Comparison of ENCODE assay signal across 31 cellular contexts in genomic region chr2:31535753-31536152, GRCh38. TPM values are rescaled to one million over a fixed set of nuclear protein-coding genes. Genes with fewer than 3 reads are reported as not detected.
DNase-seq lines count a peak whose midpoint lies in the region; ATAC-seq, FAIRE-seq and TF ChIP-seq lines count a peak whose summit lies in the region.
"Had no signal": no experiment of that assay in that cellular context is flagged by ENCODE, and none has a peak within 500 bp of the region (broad histone marks: within the 10 kb centered on the region; RNA-seq: fewer than 3 reads in every experiment).

No MANE protein-coding gene starts in this region.

- no peaks in the 10 kb centered on the region for H3K4me1 Mint-ChIP-seq in activated CD4-positive, alpha-beta memory T cell treated with anti-CD3 and anti-CD28 coated beads, Interleukin-2, amount 10 ng/mL, durations not matched to agents 7 days and 5 days
- H3K4me1 Mint-ChIP-seq: IgD-negative memory B cell had no signal

- H3K9me3 Mint-ChIP-seq in activated CD4-positive, alpha-beta memory T cell treated with anti-CD3 and anti-CD28 coated beads, Interleukin-2, amount 10 ng/mL, durations not matched to agents 7 days and 5 days: no peaks in the 10 kb centered on the region

- POLR2A ChIA-PET in A549 (lab: Yijun Ruan, JAX): no interaction called here
- POLR2A ChIA-PET in activated CD4-positive, alpha-beta memory T cell treated with anti-CD3 and anti-CD28 coated beads, Interleukin-2, amount 10 ng/mL, durations not matched to agents 7 days and 5 days (lab: Charles Lee): no interaction called here

- H3K9me3 ChIP-seq in A549: no peaks in the 10 kb centered on the region
- no peaks in the 10 kb centered on the region for H3K9me3 ChIP-seq in liver (ENCODE audit: control insufficient read depth in 4 of 4, low read length in 3 of 4)
- H3K9me3 ChIP-seq: SK-N-SH had no signal

- no peak for TF ChIP-seq EP300 in A549 (IDR thresholded peaks at IDR 0.05)

- no peak for FAIRE-seq in A549 (lab: Jason Lieb, UNC)
- FAIRE-seq: GM12892, GM19239 had no signal

- TF ChIP-seq RAD21 in A549 (conservative IDR thresholded peaks at IDR 0.05 in 1 of 2, IDR thresholded peaks at IDR 0.05 in 1 of 2) (no peak), liver (IDR thresholded peaks at IDR 0.05) (peak; percentile 10 to 17)

- no peak overlapping the region for H3K27ac Mint-ChIP-seq in activated CD4-positive, alpha-beta memory T cell treated with anti-CD3 and anti-CD28 coated beads, Interleukin-2, amount 10 ng/mL, durations not matched to agents 7 days and 5 days
- H3K27ac Mint-ChIP-seq: CD4-positive, alpha-beta memory T cell; IgD-negative memory B cell had no signal

- CTCF ChIA-PET in A549 (lab: Yijun Ruan, JAX): interaction anchor here (1.7 kb wide), 1 partner anchor 12 kb away, joined by 8 read pairs; no protein-coding TSS in a partner anchor
- CTCF ChIA-PET in activated CD4-positive, alpha-beta memory T cell treated with anti-CD3 and anti-CD28 coated beads, Interleukin-2, amount 10 ng/mL, durations not matched to agents 7 days and 5 days (lab: Charles Lee): no interaction called here

- H3K27ac ChIP-seq in A549 (peak overlapping the region; percentile 61 to 66), liver (ENCODE audit: low read depth in 1 of 2, low read length in 2 of 2) (no peak overlapping the region), foreskin keratinocyte (no peak overlapping the region)
- H3K27ac ChIP-seq: BLaER1 treated with 17β-estradiol and CSF1 and Interleukin-3, amounts not matched to agents 10 nM and 100 nM had no signal

- TF ChIP-seq CTCF in A549 (IDR thresholded peaks at IDR 0.05): no peak
- TF ChIP-seq CTCF in kidney epithelial cell (IDR thresholded peaks at IDR 0.05; ENCODE audit: insufficient read depth, low read length, poor library complexity, severe bottlenecking): no peak
- no peak for TF ChIP-seq CTCF in liver (IDR thresholded peaks at IDR 0.05; ENCODE audit: low read depth, low read length, missing input control)
- TF ChIP-seq CTCF in foreskin keratinocyte (conservative IDR thresholded peaks at IDR 0.05): no peak

- H3K36me3 ChIP-seq in kidney epithelial cell (ENCODE audit: control insufficient read depth, insufficient read depth, low read length) (no peaks in the 10 kb centered on the region), liver (ENCODE audit: control insufficient read depth in 4 of 4, insufficient read depth in 3 of 4, low read depth in 1 of 4, low read length in 3 of 4) (peaks cover 0 to 17% (median 3%) of the 10 kb centered on the region in 4 donors)
- H3K36me3 ChIP-seq: BLaER1 treated with 17β-estradiol and CSF1 and Interleukin-3, amounts not matched to agents 10 nM and 100 nM had no signal

- H3K4me3 ChIP-seq in A549 (0 out of 3 replicates have a peak overlapping the region, but pooled peaks have one; percentile 4), kidney epithelial cell (ENCODE audit: low read depth, low read length) (no peak overlapping the region), liver (ENCODE audit: low read depth in 1 of 3, low read length in 3 of 3) (no peak overlapping the region)
- H3K4me3 ChIP-seq: BLaER1 treated with 17β-estradiol and CSF1 and Interleukin-3, amounts not matched to agents 10 nM and 100 nM had no signal

- H3K4me2 ChIP-seq in A549: peak overlapping the region; percentile 76
- H3K4me2 ChIP-seq: BLaER1 treated with 17β-estradiol and CSF1 and Interleukin-3, amounts not matched to agents 10 nM and 100 nM; SK-N-SH had no signal

- H3K4me3 Mint-ChIP-seq in activated CD4-positive, alpha-beta memory T cell treated with anti-CD3 and anti-CD28 coated beads, Interleukin-2, amount 10 ng/mL, durations not matched to agents 7 days and 5 days: no peak overlapping the region
- H3K4me3 Mint-ChIP-seq: CD4-positive, alpha-beta memory T cell; IgD-negative memory B cell had no signal

- H3K4me1 ChIP-seq in A549 (peaks cover 25% of the 10 kb centered on the region), liver (ENCODE audit: control insufficient read depth in 4 of 4, insufficient read depth in 4 of 4, low read length in 3 of 4) (peaks cover 5 to 37% (median 25%) of the 10 kb centered on the region in 4 donors), foreskin keratinocyte (peaks cover 8% of the 10 kb centered on the region)
- H3K4me1 ChIP-seq: BLaER1 treated with 17β-estradiol and CSF1 and Interleukin-3, amounts not matched to agents 10 nM and 100 nM had no signal

- no peaks in the 10 kb centered on the region for H3K36me3 Mint-ChIP-seq in activated CD4-positive, alpha-beta memory T cell treated with anti-CD3 and anti-CD28 coated beads, Interleukin-2, amount 10 ng/mL, durations not matched to agents 7 days and 5 days (ENCODE audit: low read depth)
- H3K36me3 Mint-ChIP-seq: CD4-positive, alpha-beta memory T cell; IgD-negative memory B cell had no signal

- TF ChIP-seq POLR2A in A549 (IDR thresholded peaks at IDR 0.05; ENCODE audit: low read length): no peak

- 1% methylated on average over 2 of the region's 2 CpGs for WGBS in A549 (ENCODE audit: missing lambda C conversion rate)
- 29% methylated on average over 2 of the region's 2 CpGs for WGBS in liver

- DNase-seq in A549 (ENCODE audit: low read depth in 1 of 2, low spot score in 1 of 2) (peak in 1 of 2 experiments; percentile 29), DMS53 treated with DMSO at 0.1 percent for 48 hours (lab: John Stamatoyannopoulos, UW; ENCODE audit: unreplicated experiment) (peak; percentile 25), kidney epithelial cell (ENCODE audit: low read depth) (peak; percentile 29), KG1 (lab: John Stamatoyannopoulos, UW) (no peak), activated gamma-delta T cell (lab: John Stamatoyannopoulos, UW) (no peak), foreskin keratinocyte (no peak)
- no peak for DNase-seq in activated CD4-positive, alpha-beta memory T cell treated with anti-CD3 and anti-CD28 coated beads, Interleukin-2, amount 10 ng/mL, durations not matched to agents 7 days and 5 days
- DNase-seq: AML-193; CD4-positive, alpha-beta memory T cell; COR-L47; DMS79 treated with DMSO at 0.1 percent for 48 hours; GF-D8; NCI-H1092; NCI-H1417 treated with DMSO at 0.1 percent for 48 hours; NCI-H1694 treated with DMSO at 0.1 percent for 48 hours; NCI-H2081 treated with DMSO at 0.1 percent for 48 hours; NCI-H2171; NCI-H226; NCI-H524; NCI-H774; NK-92 treated with Interleukin-12 subunit alpha and Interleukin-12 subunit beta, amount 100 ng/mL, for 24 hours; PC-3; SK-N-SH had no signal

- H3K27me3 Mint-ChIP-seq in activated CD4-positive, alpha-beta memory T cell treated with anti-CD3 and anti-CD28 coated beads, Interleukin-2, amount 10 ng/mL, durations not matched to agents 7 days and 5 days: peaks cover 7% of the 10 kb centered on the region

- ATAC-seq in A549: peak in 1 of 2 experiments; percentile 44; a peak in 3 of 6 replicates
- no peak for ATAC-seq in foreskin keratinocyte
- ATAC-seq: HCT116, PC-3 had no signal

- H3K9ac ChIP-seq in liver (ENCODE audit: low read depth in 1 of 2, low read length in 2 of 2): no peak overlapping the region
- H3K9ac ChIP-seq: BLaER1 treated with 17β-estradiol and CSF1 and Interleukin-3, amounts not matched to agents 10 nM and 100 nM; SK-N-SH had no signal

- peaks cover 3% of the 10 kb centered on the region for H3K27me3 ChIP-seq in kidney epithelial cell (ENCODE audit: control insufficient read depth, insufficient read depth, low read length)
- H3K27me3 ChIP-seq in liver (ENCODE audit: control insufficient read depth in 4 of 4, insufficient read depth in 4 of 4, low read length in 3 of 4): no peaks in the 10 kb centered on the region
- no peaks in the 10 kb centered on the region for H3K27me3 ChIP-seq in foreskin keratinocyte
- H3K27me3 ChIP-seq: BLaER1 treated with 17β-estradiol and CSF1 and Interleukin-3, amounts not matched to agents 10 nM and 100 nM had no signal

TF ChIP-seq in A549, 52 proteins besides CTCF, POLR2A, EP300 and RAD21 (continues in another document):
- TF ChIP-seq CHD2 (IDR thresholded peaks at IDR 0.05; ENCODE audit: low read length, partially characterized antibody) (no peak), NPAS2 (CRISPR knock-in tag; IDR thresholded peaks at IDR 0.05; ENCODE audit: borderline replicate concordance) (no peak), POLR2AphosphoS2 (conservative IDR thresholded peaks at IDR 0.05; ENCODE audit: low read length) (no peak), HES2 (IDR thresholded peaks at IDR 0.05) (no peak), GATA3 (IDR thresholded peaks at IDR 0.05; ENCODE audit: borderline replicate concordance) (no peak)

TF ChIP-seq in liver, 16 proteins besides CTCF, POLR2A, EP300 and RAD21:
- peak; percentile 11 for TF ChIP-seq FOXA2 (IDR thresholded peaks at IDR 0.05)
- no peak for TF ChIP-seq NR2F2 (IDR thresholded peaks at IDR 0.05)
- TF ChIP-seq HNF4A (conservative IDR thresholded peaks at IDR 0.05): peak; percentile 53 to 65
- TF ChIP-seq SP1 (IDR thresholded peaks at IDR 0.05): peak; percentile 5
- no peak for TF ChIP-seq GABPA (IDR thresholded peaks at IDR 0.05 in 1 of 2, conservative IDR thresholded peaks at IDR 0.05 in 1 of 2)
- TF ChIP-seq RXRA (IDR thresholded peaks at IDR 0.05): peak in 1 of 2 donors; percentile 73
- peak in 1 of 2 donors; percentile 56 for TF ChIP-seq JUND (IDR thresholded peaks at IDR 0.05)
TF ChIP-seq in liver: peak in this region for 5.

RNA-seq across cellular contexts. Expression of gene SRD5A2, which starts 45.0 kb away (rescaled TPM):
- polyA plus RNA-seq in A549 (2011; rRNA removed): 0.08 TPM in 2 replicates
- 0.01 TPM in 1 of 2 replicates, not detected in the other for polyA plus RNA-seq in A549 (2012; cell fraction: cytosol; rRNA removed)
- 0.02 TPM in 1 of 2 replicates, not detected in the other for polyA plus RNA-seq in A549 (2012; cell fraction: nucleus; rRNA removed)
- 0.01 to 0.03 TPM in 2 of 3 replicates, not detected in the other for polyA plus RNA-seq in A549 (2017; fragmentation: RNase III; extraction: RNeasy Plus Mini Kit Qiagen cat#74134 plus additional on column Dnase treatment)
- 0.05 and 0.08 TPM in 2 replicates for polyA minus RNA-seq in A549 (2011; rRNA and poly(A)+ RNA removed)
- total RNA-seq in kidney epithelial cell: under 0.01 and 0.17 TPM in 2 replicates
- 10 to 100 TPM in 1 of 2 donors, not detected in 1; 23.3 TPM for total RNA-seq in liver
- polyA plus RNA-seq in liver: 1 to 10 TPM; 2.3 to 2.9 TPM
- total RNA-seq in activated CD4-positive, alpha-beta memory T cell treated with anti-CD3 and anti-CD28 coated beads, Interleukin-2, amount 10 ng/mL, durations not matched to agents 7 days and 5 days: not detected
- not detected in 2 replicates for total RNA-seq in foreskin keratinocyte
- polyA plus RNA-seq in foreskin keratinocyte: not detected in 2 replicates
- total RNA-seq: A172; CD4-positive, alpha-beta memory T cell; H4 had no signal
- polyA plus RNA-seq: CD4-positive, alpha-beta memory T cell; IgD-negative memory B cell; SK-N-SH had no signal

Comparison
In these comparisons a context has a peak if more than half of its experiments do, and no peak if none do; other contexts are left out.
1. DNase-seq: peak in DMS53 treated with DMSO at 0.1 percent for 48 hours (single experiment) and kidney epithelial cell (single experiment); none in KG1 (single experiment), activated gamma-delta T cell (single experiment), activated CD4-positive, alpha-beta memory T cell treated with anti-CD3 and anti-CD28 coated beads, Interleukin-2, amount 10 ng/mL, durations not matched to agents 7 days and 5 days (single experiment) and foreskin keratinocyte (0 of 2).
2. H3K27ac ChIP-seq: peak in A549 (2 of 2); none in liver (0 of 2) and foreskin keratinocyte (single experiment).